10 cellular contexts compared by ENCODE assay signal in the genomic region with DNA sequence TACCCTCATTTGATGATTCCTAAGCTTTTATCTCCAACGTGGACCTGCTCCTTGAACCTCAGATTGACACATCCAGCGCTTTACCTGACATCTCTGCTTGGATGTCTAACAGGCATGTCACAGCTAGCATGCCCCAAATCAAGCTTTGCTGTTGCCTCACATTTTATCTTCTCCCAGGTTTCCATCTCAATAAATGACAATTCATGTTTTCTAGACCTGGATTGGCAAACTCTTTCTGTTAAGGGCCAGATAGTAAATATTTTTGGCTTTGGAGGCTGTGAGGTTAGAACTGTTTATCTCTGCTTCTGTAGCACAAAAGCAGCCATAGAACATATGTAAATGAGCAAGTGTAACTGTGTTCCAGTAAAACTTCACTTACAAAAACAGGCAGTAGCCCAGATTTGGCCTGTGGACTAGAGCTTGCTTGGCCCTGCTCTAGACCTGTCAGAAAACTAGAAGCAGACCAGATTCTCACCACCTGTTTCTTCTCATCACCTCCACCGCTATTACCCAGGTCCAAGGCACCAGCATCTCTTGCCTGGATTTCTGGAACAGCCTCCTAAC. TPM values are rescaled to one million over a fixed set of nuclear protein-coding genes. Genes with fewer than 3 reads are reported as not detected.
A peak's percentile ranks its signal among the peaks of the same experiment; 100 is the strongest.
DNase-seq lines count a peak whose midpoint lies in the region; ATAC-seq and TF ChIP-seq lines count a peak whose summit lies in the region.
"Had no signal": no experiment of that assay in that cellular context is flagged by ENCODE, and none has a peak within 500 bp of the region (broad histone marks: within the 10 kb centered on the region; RNA-seq: fewer than 3 reads in every experiment).

No MANE protein-coding gene starts in this region.

- H4K20me1 ChIP-seq in HCT116 (ENCODE audit: insufficient read depth): no peaks in the 10 kb centered on the region

- H3K27me3 Mint-ChIP-seq in activated naive CD8-positive, alpha-beta T cell treated with anti-CD3 and anti-CD28 coated beads for 36 hours: no peaks in the 10 kb centered on the region

- H3K4me3 ChIP-seq in HCT116 (replicated peaks in 1 of 2; ENCODE audit: low read depth in 1 of 2, low read length in 2 of 2) (no peak overlapping the region), fibroblast of the aortic adventitia (ENCODE audit: low read depth, low read length) (no peak overlapping the region), skeletal muscle tissue (ENCODE audit: low read length in 3 of 3) (no peak overlapping the region)
- H3K4me3 ChIP-seq: K562 had no signal

- POLR2A ChIA-PET in HCT116 (lab: Charles Lee): interaction anchor here (0.7 kb wide), 1 partner anchor 14 kb away, joined by 3 read pairs; no protein-coding TSS in a partner anchor

- TF ChIP-seq RAD21 in HCT116 (IDR thresholded peaks at IDR 0.05; ENCODE audit: low read depth): no peak

- no peaks in the 10 kb centered on the region for H3K9me2 ChIP-seq in HCT116 (ENCODE audit: insufficient read depth)

- H3K9me3 ChIP-seq in HCT116 (ENCODE audit: control insufficient read depth in 1 of 2, insufficient read depth in 1 of 2, low read depth in 1 of 2, low read length in 2 of 2): no peaks in the 10 kb centered on the region
- no peaks in the 10 kb centered on the region for H3K9me3 ChIP-seq in skeletal muscle tissue (ENCODE audit: control insufficient read depth in 3 of 3, low read length in 3 of 3)

- H3K27ac ChIP-seq in HCT116 (ENCODE audit: low read depth, low read length) (no peak overlapping the region), skeletal muscle tissue (ENCODE audit: low read depth, low read length) (peak overlapping the region; percentile 17)

- CTCF ChIA-PET in HCT116 (lab: Charles Lee): no interaction called here

- H3K4me1 ChIP-seq in HCT116 (ENCODE audit: control insufficient read depth in 1 of 2, insufficient read depth in 2 of 2, low read length in 2 of 2): peaks cover 3 to 19% of the 10 kb centered on the region in 2 experiments
- peaks cover 0 to 4% (median 0%) of the 10 kb centered on the region in 3 donors for H3K4me1 ChIP-seq in skeletal muscle tissue (ENCODE audit: control insufficient read depth in 3 of 3, insufficient read depth in 3 of 3, low read length in 3 of 3)

- H3K79me2 ChIP-seq in HCT116 (ENCODE audit: insufficient read depth, low read length): peaks cover 4% of the 10 kb centered on the region; the same call in 1 of the 2 replicates

- intact Hi-C loops in HCT116 (cut with micrococcal nuclease): no loop called here

- TF ChIP-seq POLR2A in HCT116 (IDR thresholded peaks at IDR 0.05; ENCODE audit: borderline replicate concordance, extremely low read depth, insufficient read depth, insufficient read length): no peak

- no peak overlapping the region for H3K4me3 Mint-ChIP-seq in activated naive CD8-positive, alpha-beta T cell treated with anti-CD3 and anti-CD28 coated beads for 36 hours
- H3K4me3 Mint-ChIP-seq: dendritic cell treated with granulocyte-macrophage colony-stimulating factor and Interleukin-4, amounts not matched to agents 40 ng/mL and 50 ng/mL, for 4 days had no signal

- no peaks in the 10 kb centered on the region for H3K9me3 Mint-ChIP-seq in activated naive CD8-positive, alpha-beta T cell treated with anti-CD3 and anti-CD28 coated beads for 36 hours
- H3K9me3 Mint-ChIP-seq: dendritic cell treated with granulocyte-macrophage colony-stimulating factor and Interleukin-4, amounts not matched to agents 40 ng/mL and 50 ng/mL, for 4 days had no signal

- no peak for DNase-seq in HCT116 (ENCODE audit: low read depth, low spot score)
- no peak for DNase-seq in activated naive CD8-positive, alpha-beta T cell treated with anti-CD3 and anti-CD28 coated beads for 36 hours
- DNase-seq in fibroblast of the aortic adventitia (ENCODE audit: low read depth): peak; percentile 60
- DNase-seq in NCI-H2107 (lab: John Stamatoyannopoulos, UW): no peak
- DNase-seq in T-helper 9 cell: no peak
- no peak for DNase-seq in effector CD8-positive, alpha-beta T cell (lab: John Stamatoyannopoulos, UW)

- ATAC-seq in HCT116: 0 out of 2 replicates have a peak, but pooled peaks have one; percentile 28
- ATAC-seq in HG02610 (IDR thresholded peaks at IDR 0.05; ENCODE audit: unreplicated experiment): no peak

- H3K36me3 ChIP-seq in HCT116 (ENCODE audit: control insufficient read depth in 1 of 2, insufficient read depth in 2 of 2, low read length in 2 of 2) (no peaks in the 10 kb centered on the region), skeletal muscle tissue (ENCODE audit: control insufficient read depth in 3 of 3, insufficient read depth in 3 of 3, low read length in 3 of 3) (peaks cover 5 to 19% (median 16%) of the 10 kb centered on the region in 3 donors)

- H3K4me1 Mint-ChIP-seq in activated naive CD8-positive, alpha-beta T cell treated with anti-CD3 and anti-CD28 coated beads for 36 hours: peaks cover 13% of the 10 kb centered on the region

- peak overlapping the region; percentile 32; the same call in 1 of the 2 replicates for H3K4me2 ChIP-seq in HCT116 (ENCODE audit: low read length)

- H3K27me3 ChIP-seq in HCT116 (ENCODE audit: insufficient read depth, low read length) (no peaks in the 10 kb centered on the region), skeletal muscle tissue (ENCODE audit: control insufficient read depth in 3 of 3, insufficient read depth in 3 of 3, low read length in 3 of 3) (no peaks in the 10 kb centered on the region)

- BruUV-seq in HCT116 (replicated peaks; lab: Mats Ljungman, UMichigan): no TSS peak

- RAD21 ChIA-PET in HCT116 (lab: Charles Lee; ENCODE audit: low non-redundant PET in 1 of 2, low total read pairs in 2 of 2, uncharacterized antibody in 2 of 2, unreplicated experiment in 2 of 2): no interaction called here

- peaks cover 8% of the 10 kb centered on the region for H3K36me3 Mint-ChIP-seq in activated naive CD8-positive, alpha-beta T cell treated with anti-CD3 and anti-CD28 coated beads for 36 hours

- H2AFZ ChIP-seq in HCT116 (ENCODE audit: low read depth, low read length, poor library complexity, severe bottlenecking): no peak overlapping the region

- H3K9ac ChIP-seq in HCT116 (ENCODE audit: low read length) (no peak overlapping the region), skeletal muscle tissue (ENCODE audit: low read depth in 1 of 3, low read length in 3 of 3) (no peak overlapping the region)

- H3K27ac Mint-ChIP-seq in activated naive CD8-positive, alpha-beta T cell treated with anti-CD3 and anti-CD28 coated beads for 36 hours: peak overlapping the region; percentile 1
- H3K27ac Mint-ChIP-seq: dendritic cell treated with granulocyte-macrophage colony-stimulating factor and Interleukin-4, amounts not matched to agents 40 ng/mL and 50 ng/mL, for 4 days had no signal

- TF ChIP-seq CTCF in HCT116 (IDR thresholded peaks at IDR 0.05 in 2 of 3, conservative IDR thresholded peaks at IDR 0.05 in 1 of 3; ENCODE audit: borderline replicate concordance in 1 of 3, insufficient read depth in 1 of 3, low read depth in 2 of 3, low read length in 2 of 3) (no peak), fibroblast of the aortic adventitia (IDR thresholded peaks at IDR 0.05; ENCODE audit: insufficient read depth, low read length) (no peak)

TF ChIP-seq in HCT116, 20 proteins besides CTCF, POLR2A, EP300 and RAD21:
- no peak for TF ChIP-seq EZH2 (IDR thresholded peaks at IDR 0.05)
- no peak for TF ChIP-seq ZNF274 (IDR thresholded peaks at IDR 0.05; ENCODE audit: low read depth, low read length)
- TF ChIP-seq POLR2AphosphoS5 (IDR thresholded peaks at IDR 0.05; ENCODE audit: low read depth, low read length): no peak
- no peak for TF ChIP-seq EZH2phosphoT487 (IDR thresholded peaks at IDR 0.05; ENCODE audit: borderline replicate concordance)
- TF ChIP-seq, protein P1, sequence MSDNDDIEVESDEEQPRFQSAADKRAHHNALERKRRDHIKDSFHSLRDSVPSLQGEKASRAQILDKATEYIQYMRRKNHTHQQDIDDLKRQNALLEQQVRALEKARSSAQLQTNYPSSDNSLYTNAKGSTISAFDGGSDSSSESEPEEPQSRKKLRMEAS (IDR thresholded peaks at IDR 0.05): no peak
- TF ChIP-seq YY1 (IDR thresholded peaks at IDR 0.05; ENCODE audit: extremely low read depth, insufficient replicate concordance, low read depth, low read length): no peak
- TF ChIP-seq ELF1 (IDR thresholded peaks at IDR 0.05; ENCODE audit: borderline replicate concordance, low read depth): no peak
- TF ChIP-seq ZFX (IDR thresholded peaks at IDR 0.05): no peak
- TF ChIP-seq FOSL1 (IDR thresholded peaks at IDR 0.05; ENCODE audit: low read depth): no peak
- TF ChIP-seq JUND (IDR thresholded peaks at IDR 0.05): no peak

RNA-seq across cellular contexts. Expression of a gene that starts 42.2 kb away (rescaled TPM):
- 44.7 TPM for total RNA-seq in HCT116 (2021; ENCODE audit: unreplicated experiment)
- 15.7 and 20.5 TPM in 2 replicates for polyA plus RNA-seq in HCT116 (2012)
- total RNA-seq in activated naive CD8-positive, alpha-beta T cell treated with anti-CD3 and anti-CD28 coated beads for 36 hours: 10 to 100 TPM; 32.9 to 35.9 TPM
- total RNA-seq in fibroblast of the aortic adventitia (ENCODE audit: low replicate concordance): 55.0 and 59.9 TPM in 2 replicates
- total RNA-seq in skeletal muscle tissue: 25.1 TPM
